23 cellular contexts compared by ENCODE assay signal in the genomic region with DNA sequence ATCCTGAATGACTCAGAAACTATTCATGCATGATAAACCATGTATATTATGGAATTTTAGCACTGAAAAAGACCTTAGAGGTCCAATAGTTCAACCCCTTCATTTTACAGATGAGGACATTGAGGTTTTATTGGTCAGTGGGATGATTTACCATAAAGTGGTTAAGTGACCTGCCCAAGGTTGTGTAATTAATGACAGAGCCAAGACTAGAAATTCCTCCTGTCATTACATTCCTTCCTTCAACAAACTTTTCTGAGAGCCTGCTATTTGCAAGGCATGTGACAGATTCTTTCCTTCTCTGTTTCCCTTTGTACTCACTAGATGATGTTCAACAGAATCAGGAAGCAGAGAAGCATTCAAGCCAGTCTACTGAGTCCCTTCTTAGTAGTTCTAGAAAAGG.
A peak's percentile ranks its signal among the peaks of the same experiment; 100 is the strongest.
DNase-seq lines count a peak whose midpoint lies in the region; ATAC-seq, FAIRE-seq and TF ChIP-seq lines count a peak whose summit lies in the region.
"Had no signal": no experiment of that assay in that cellular context is flagged by ENCODE, and none has a peak within 500 bp of the region (broad histone marks: within the 10 kb centered on the region; RNA-seq: fewer than 3 reads in every experiment).

No MANE protein-coding gene starts in this region.

- H3K9me3 ChIP-seq in cardiac muscle cell (ENCODE audit: low read depth): no peaks in the 10 kb centered on the region
- H3K9me3 ChIP-seq: A549 had no signal

- H3K27me3 ChIP-seq in cardiac muscle cell (no peaks in the 10 kb centered on the region), bronchial epithelial cell (ENCODE audit: control insufficient read depth, insufficient read depth, low read length) (no peaks in the 10 kb centered on the region)

- ATAC-seq in left cardiac atrium: no peak
- peak; percentile 82 for ATAC-seq in left colon
- no peak for ATAC-seq in HG03095 (IDR thresholded peaks at IDR 0.05; ENCODE audit: unreplicated experiment)
- ATAC-seq: A549; activated T-helper 17 cell treated with anti-CD3 and anti-CD28 coated beads, Interleukin-2, amount 50 U/mL, for 72 hours; HCT116 had no signal

- peak overlapping the region; percentile 54 for H3K27ac Mint-ChIP-seq in type B pancreatic cell
- H3K27ac Mint-ChIP-seq: activated T-helper 17 cell treated with anti-CD3 and anti-CD28 coated beads, Interleukin-2, amount 50 U/mL, for 72 hours; CD4-positive, CD25-positive, alpha-beta regulatory T cell; nephron progenitor cell; T-helper 2 cell treated with Interferon-gamma antibody and Interleukin-4, amounts not matched to agents 5 μg/mL and 100 μg/mL, for 36 hours had no signal

- intact Hi-C loops in left cardiac atrium (cut with DNase I) (no loop called here), left colon (cut with DNase I, micrococcal nuclease) (no loop called here)

- H3K36me3 Mint-ChIP-seq in type B pancreatic cell: no peaks in the 10 kb centered on the region
- H3K36me3 Mint-ChIP-seq: CD4-positive, CD25-positive, alpha-beta regulatory T cell had no signal

- H3K4me1 Mint-ChIP-seq in type B pancreatic cell (ENCODE audit: unreplicated experiment): peaks cover 10% of the 10 kb centered on the region
- H3K4me1 Mint-ChIP-seq: activated T-helper 17 cell treated with anti-CD3 and anti-CD28 coated beads, Interleukin-2, amount 50 U/mL, for 72 hours; CD4-positive, CD25-positive, alpha-beta regulatory T cell had no signal

- H3K36me3 ChIP-seq in cardiac muscle cell (no peaks in the 10 kb centered on the region), bronchial epithelial cell (ENCODE audit: control insufficient read depth, insufficient read depth, low read length) (no peaks in the 10 kb centered on the region)

- H3K4me1 ChIP-seq in cardiac muscle cell (ENCODE audit: low read depth): peaks cover 7% of the 10 kb centered on the region
- H3K4me1 ChIP-seq: A549 had no signal

- H3K4me3 ChIP-seq in cardiac muscle cell (no peak overlapping the region), bronchial epithelial cell (ENCODE audit: low read depth, low read length) (no peak overlapping the region)
- H3K4me3 ChIP-seq: A549 had no signal

- H3K9me3 Mint-ChIP-seq in type B pancreatic cell: no peaks in the 10 kb centered on the region
- H3K9me3 Mint-ChIP-seq: activated T-helper 17 cell treated with anti-CD3 and anti-CD28 coated beads, Interleukin-2, amount 50 U/mL, for 72 hours; nephron progenitor cell; T-helper 2 cell treated with Interferon-gamma antibody and Interleukin-4, amounts not matched to agents 5 μg/mL and 100 μg/mL, for 36 hours had no signal

- no peak overlapping the region for H3K27ac ChIP-seq in cardiac muscle cell
- H3K27ac ChIP-seq: A549 had no signal

- FAIRE-seq in bronchial epithelial cell (lab: Jason Lieb, UNC): no peak
- FAIRE-seq: A549, colon, endometrium, frontal cortex, GM19239, urothelium cell line had no signal

- peak; percentile 44 to 56 for DNase-seq in cardiac muscle cell (ENCODE audit: low read depth in 1 of 2, low spot score in 1 of 2)
- DNase-seq in left cardiac atrium: no peak
- peak; percentile 2 for DNase-seq in bronchial epithelial cell (ENCODE audit: low read depth)
- no peak for DNase-seq in left colon
- DNase-seq in type B pancreatic cell (ENCODE audit: extremely low spot score, unreplicated experiment): no peak
- DNase-seq in stimulated activated CD4-positive, alpha-beta T cell treated with anti-CD3 and anti-CD28 coated beads, Interleukin-15, amount 100 ng/mL, for 24 hours: no peak
- DNase-seq in NK-92 (lab: John Stamatoyannopoulos, UW; ENCODE audit: unreplicated experiment): no peak
- DNase-seq: activated CD4-positive, alpha-beta T cell treated with anti-CD3 and anti-CD28 coated beads for 1 hour; CD4-positive, CD25-positive, alpha-beta regulatory T cell; DMS79 treated with DMSO at 0.1 percent for 48 hours; NCI-H510A; nephron progenitor cell; stimulated activated naive CD4-positive, alpha-beta T cell treated with Interleukin-2 at 50 U/mL for 16 hours had no signal

- no peak overlapping the region for H3K4me3 Mint-ChIP-seq in type B pancreatic cell
- H3K4me3 Mint-ChIP-seq: activated T-helper 17 cell treated with anti-CD3 and anti-CD28 coated beads, Interleukin-2, amount 50 U/mL, for 72 hours; CD4-positive, CD25-positive, alpha-beta regulatory T cell; nephron progenitor cell; T-helper 2 cell treated with Interferon-gamma antibody and Interleukin-4, amounts not matched to agents 5 μg/mL and 100 μg/mL, for 36 hours had no signal

- no peaks in the 10 kb centered on the region for H3K27me3 Mint-ChIP-seq in type B pancreatic cell

- TF ChIP-seq CTCF in cardiac muscle cell (IDR thresholded peaks at IDR 0.05; ENCODE audit: low read depth, low read length): no peak
- TF ChIP-seq CTCF in bronchial epithelial cell (IDR thresholded peaks at IDR 0.05; ENCODE audit: insufficient read depth, low read length, severe bottlenecking): no peak
- TF ChIP-seq CTCF in type B pancreatic cell (conservative IDR thresholded peaks at IDR 0.05): no peak

Comparison
In these comparisons a context has a peak if more than half of its experiments do, and no peak if none do; other contexts are left out.
1. DNase-seq: peak in cardiac muscle cell (2 of 2) and bronchial epithelial cell (single experiment); none in left cardiac atrium (single experiment), left colon (0 of 2), type B pancreatic cell (single experiment), stimulated activated CD4-positive, alpha-beta T cell treated with anti-CD3 and anti-CD28 coated beads, Interleukin-15, amount 100 ng/mL, for 24 hours (single experiment) and NK-92 (single experiment).